In the genomic region with DNA sequence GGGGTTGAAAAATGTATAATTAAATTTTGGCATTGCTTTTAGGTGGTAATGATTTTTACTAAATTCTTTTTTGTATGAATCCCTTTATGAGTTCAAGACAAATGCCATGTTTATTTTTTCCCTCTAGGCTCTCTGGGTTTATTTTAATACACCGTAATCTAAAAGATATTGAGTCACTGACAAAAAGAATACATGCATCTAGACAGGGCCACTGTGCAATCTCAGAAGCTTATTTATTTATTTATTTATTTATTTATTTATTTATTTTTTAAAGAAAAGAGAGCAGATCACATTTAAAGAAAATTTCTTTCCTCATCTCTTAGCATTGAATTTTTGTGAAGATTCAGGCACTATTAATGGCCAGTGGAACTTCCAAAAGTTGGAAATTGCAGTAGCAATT, we compare ENCODE assay signal across 23 cellular contexts.
"Had no signal": no experiment of that assay in that cellular context is flagged by ENCODE, and none has a peak within 500 bp of the region (broad histone marks: within the 10 kb centered on the region; RNA-seq: fewer than 3 reads in every experiment).

No MANE protein-coding gene starts in this region.

- H3K27me3 ChIP-seq: ovary, stomach, testis, thyroid gland, transverse colon, upper lobe of left lung, vagina had no signal

- H3K27ac Mint-ChIP-seq: naive thymus-derived CD4-positive, alpha-beta T cell; natural killer cell treated with Interleukin-12 subunit alpha and Interleukin-12 subunit beta and Interleukin-15 and Interleukin-18, amount 100 ng/mL, for 72 hours; stimulated activated naive B cell treated with anti-CD40 and anti-IgM and Interleukin-4, amounts not matched to agents 10 μg/mL and 1 μg/mL and 100 μg/mL, for 72 hours had no signal

- H3K4me1 ChIP-seq: stomach, testis, thyroid gland, upper lobe of left lung, vagina had no signal

- H3K27ac ChIP-seq: ovary, skin epidermis, stomach, testis, thyroid gland, transverse colon, upper lobe of left lung, vagina had no signal

- H3K36me3 ChIP-seq: ovary, stomach, thyroid gland, transverse colon, upper lobe of left lung, vagina had no signal

- H3K36me3 Mint-ChIP-seq: naive thymus-derived CD4-positive, alpha-beta T cell; stimulated activated naive B cell treated with anti-CD40 and anti-IgM and Interleukin-4, amounts not matched to agents 10 μg/mL and 1 μg/mL and 100 μg/mL, for 72 hours had no signal

- DNase-seq: hypothalamus; mesendoderm; midbrain; mucosa of descending colon; naive thymus-derived CD4-positive, alpha-beta T cell; ovary; stimulated activated CD4-positive, alpha-beta T cell treated with anti-CD3 and anti-CD28 coated beads, Interleukin-12 subunit alpha, Interleukin-12 subunit beta, amount 100 ng/mL, for 4 hours; stimulated activated CD4-positive, alpha-beta T cell treated with anti-CD3 and anti-CD28 coated beads, Interleukin-15, amount 100 ng/mL, for 24 hours; stimulated activated CD4-positive, alpha-beta T cell treated with anti-CD3 and anti-CD28 coated beads, Interleukin-2, amount 100 ng/mL, for 24 hours; stimulated activated CD4-positive, alpha-beta T cell treated with anti-CD3 and anti-CD28 coated beads, Interleukin-4, amount 100 ng/mL, for 1 hour; stimulated activated naive B cell treated with anti-CD40 and anti-IgM and Interleukin-4, amounts not matched to agents 10 μg/mL and 1 μg/mL and 100 μg/mL, for 72 hours; stimulated activated naive CD8-positive, alpha-beta T cell treated with anti-CD3 and anti-CD28 coated beads, Interleukin-15, Interleukin-2, amounts not matched to agents 100 U/mL and 50 U/mL, for 24 hours; stomach; testis; thyroid gland; transverse colon; upper lobe of left lung had no signal

- ATAC-seq: left lobe of liver; naive thymus-derived CD4-positive, alpha-beta T cell; natural killer cell treated with Interleukin-12 subunit alpha and Interleukin-12 subunit beta and Interleukin-15 and Interleukin-18, amount 100 ng/mL, for 72 hours; sciatic nerve; stimulated activated naive B cell treated with anti-CD40 and anti-IgM and Interleukin-4, amounts not matched to agents 10 μg/mL and 1 μg/mL and 100 μg/mL, for 72 hours; stimulated activated naive CD8-positive, alpha-beta T cell treated with anti-CD3 and anti-CD28 coated beads, Interleukin-15, Interleukin-2, amounts not matched to agents 100 U/mL and 50 U/mL, for 24 hours had no signal

- H3K4me3 ChIP-seq: lung, mucosa of descending colon, ovary, skin epidermis, stomach, testis, thyroid gland, transverse colon, upper lobe of left lung, vagina had no signal

- H3K9me3 ChIP-seq: mucosa of descending colon, ovary, testis, thyroid gland, transverse colon, upper lobe of left lung, vagina had no signal
